ENCODE assay signal across 1 cellular context in genomic region chr16:85459529-85460251, GRCh38.
TF ChIP-seq lines count a peak whose summit lies in the region.

No MANE protein-coding gene starts in this region.

TF ChIP-seq in GM23338, 12 proteins besides CTCF, POLR2A, EP300 and RAD21 (continued from another document):
- no peak for TF ChIP-seq ZNF462 (CRISPR knock-in tag; IDR thresholded peaks at IDR 0.05)
- TF ChIP-seq NANOG (IDR thresholded peaks at IDR 0.05; ENCODE audit: borderline replicate concordance), result no peak
